In the genomic region with DNA sequence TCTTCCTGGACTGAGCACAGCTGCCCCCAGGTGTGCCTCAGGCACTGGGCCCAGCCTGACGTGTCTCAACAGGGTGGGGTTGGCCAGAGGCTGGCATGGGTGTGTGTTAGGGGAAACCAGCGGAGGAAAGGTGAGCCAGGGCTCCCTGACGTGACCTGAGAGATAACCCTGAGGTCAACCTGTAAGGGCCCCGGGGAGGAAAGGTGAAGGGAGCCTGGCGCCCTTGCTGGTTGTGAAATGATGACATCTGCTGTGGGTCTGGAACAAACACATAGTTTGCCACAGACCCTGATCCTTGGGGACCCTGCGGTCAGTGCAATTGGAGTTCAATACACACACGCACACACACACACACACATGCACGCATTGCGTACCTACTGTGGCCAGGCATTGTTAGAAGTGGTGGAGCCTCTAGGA, we compare ENCODE assay signal across 17 cellular contexts.
DNase-seq lines count a peak whose midpoint lies in the region; ATAC-seq and TF ChIP-seq lines count a peak whose summit lies in the region.
"Had no signal": no experiment of that assay in that cellular context is flagged by ENCODE, and none has a peak within 500 bp of the region (broad histone marks: within the 10 kb centered on the region; RNA-seq: fewer than 3 reads in every experiment).

No MANE protein-coding gene starts in this region.

- no peaks in the 10 kb centered on the region for H3K27me3 Mint-ChIP-seq in stimulated activated memory B cell treated with anti-CD40 and anti-IgM and Interleukin-4, amounts not matched to agents 10 μg/mL and 1 μg/mL and 100 μg/mL, for 72 hours
- H3K27me3 Mint-ChIP-seq: activated naive CD8-positive, alpha-beta T cell had no signal

- peak overlapping the region; percentile 85 for H3K27ac ChIP-seq in Panc1 (ENCODE audit: low read length)

- H3K27me3 ChIP-seq in Panc1 (ENCODE audit: control insufficient read depth, insufficient read depth, low read length) (no peaks in the 10 kb centered on the region), kidney epithelial cell (ENCODE audit: control insufficient read depth, insufficient read depth, low read length) (peaks cover 7% of the 10 kb centered on the region)

- peaks cover 28% of the 10 kb centered on the region for H3K4me1 ChIP-seq in Panc1 (ENCODE audit: control insufficient read depth, insufficient read depth, low read length)

- H3K4me1 Mint-ChIP-seq in stimulated activated memory B cell treated with anti-CD40 and anti-IgM and Interleukin-4, amounts not matched to agents 10 μg/mL and 1 μg/mL and 100 μg/mL, for 72 hours, result peaks cover 62% of the 10 kb centered on the region

- CTCF ChIA-PET in Panc1 (lab: Charles Lee), result no interaction called here

- peak overlapping the region; percentile 78 for H3K27ac Mint-ChIP-seq in stimulated activated memory B cell treated with anti-CD40 and anti-IgM and Interleukin-4, amounts not matched to agents 10 μg/mL and 1 μg/mL and 100 μg/mL, for 72 hours
- H3K27ac Mint-ChIP-seq: activated naive CD8-positive, alpha-beta T cell had no signal

- H3K9me3 ChIP-seq in Panc1 (ENCODE audit: control insufficient read depth, insufficient read depth, low read depth, low read length), result no peaks in the 10 kb centered on the region

- POLR2A ChIA-PET in Panc1 (lab: Charles Lee), result interaction anchor here (0.6 to 0.7 kb wide), 2 partner anchors 100 to 746 kb away, joined by 3 to 4 read pairs; a partner anchor contains a TSS

- H3K4me3 Mint-ChIP-seq in stimulated activated memory B cell treated with anti-CD40 and anti-IgM and Interleukin-4, amounts not matched to agents 10 μg/mL and 1 μg/mL and 100 μg/mL, for 72 hours, result no peak overlapping the region
- H3K4me3 Mint-ChIP-seq: activated naive CD8-positive, alpha-beta T cell; brain had no signal

- intact Hi-C loops in Panc1 (cut with micrococcal nuclease; ENCODE audit: unreplicated experiment) (no loop called here), posterior cingulate gyrus (cut with DNase I) (loop anchor here (5.0 kb wide), 1 partner anchor 96 kb away; no protein-coding TSS in a partner anchor)

- H3K36me3 ChIP-seq in Panc1 (ENCODE audit: control insufficient read depth, insufficient read depth, low read length) (no peaks in the 10 kb centered on the region), kidney epithelial cell (ENCODE audit: control insufficient read depth, insufficient read depth, low read length) (no peaks in the 10 kb centered on the region)

- H3K9me3 Mint-ChIP-seq in stimulated activated memory B cell treated with anti-CD40 and anti-IgM and Interleukin-4, amounts not matched to agents 10 μg/mL and 1 μg/mL and 100 μg/mL, for 72 hours, result no peaks in the 10 kb centered on the region

- TF ChIP-seq CTCF in Panc1 (IDR thresholded peaks at IDR 0.05) (no peak), kidney epithelial cell (IDR thresholded peaks at IDR 0.05; ENCODE audit: insufficient read depth, low read length, poor library complexity, severe bottlenecking) (no peak)

- H3K36me3 Mint-ChIP-seq in stimulated activated memory B cell treated with anti-CD40 and anti-IgM and Interleukin-4, amounts not matched to agents 10 μg/mL and 1 μg/mL and 100 μg/mL, for 72 hours, result no peaks in the 10 kb centered on the region
- H3K36me3 Mint-ChIP-seq: activated naive CD8-positive, alpha-beta T cell; brain had no signal

- DNase-seq in NCI-H146 treated with DMSO at 0.1 percent for 48 hours (lab: John Stamatoyannopoulos, UW; ENCODE audit: unreplicated experiment) (peak; percentile 6), NCI-H146 (lab: John Stamatoyannopoulos, UW) (no peak), Panc1 (ENCODE audit: low read depth, low spot score) (no peak), kidney epithelial cell (ENCODE audit: low read depth) (peak; percentile 10), posterior cingulate gyrus (no peak), SHP77 treated with DMSO at 0.1 percent for 48 hours (lab: John Stamatoyannopoulos, UW) (no peak)
- DNase-seq: activated CD4-positive, alpha-beta T cell treated with anti-CD3 and anti-CD28 coated beads, Interleukin-2, amount 50 U/mL, for 1 hour; hippocampal formation; Kasumi-1; left cardiac atrium; NCI-H1417 treated with DMSO at 0.1 percent for 48 hours; NCI-H345; occipital lobe had no signal

- no peak for ATAC-seq in Panc1
- ATAC-seq in stimulated activated memory B cell treated with anti-CD40 and anti-IgM and Interleukin-4, amounts not matched to agents 10 μg/mL and 1 μg/mL and 100 μg/mL, for 72 hours, result peak; percentile 10
- no peak for ATAC-seq in HG03139 (IDR thresholded peaks at IDR 0.05; ENCODE audit: unreplicated experiment)
- ATAC-seq: left cardiac atrium had no signal

- no TSS peak for BruUV-seq in Panc1 (replicated peaks; lab: Mats Ljungman, UMichigan)

- no peak overlapping the region for H3K4me3 ChIP-seq in Panc1 (ENCODE audit: low read depth in 2 of 2, low read length in 2 of 2)
- H3K4me3 ChIP-seq in kidney epithelial cell (ENCODE audit: low read depth, low read length), result no peak overlapping the region

- in situ Hi-C loops in Panc1 (cut with HindIII; ENCODE audit: low pct_unique_long_range_greater_than_20kb, low sequenced_read_pairs), result no loop called here

Comparison
In these comparisons a context has a peak if more than half of its experiments do, and no peak if none do; other contexts are left out.
1. DNase-seq: peak in NCI-H146 treated with DMSO at 0.1 percent for 48 hours (single experiment) and kidney epithelial cell (single experiment); none in NCI-H146 (single experiment), Panc1 (single experiment), posterior cingulate gyrus (0 of 10) and SHP77 treated with DMSO at 0.1 percent for 48 hours (single experiment).